Comparison of ENCODE assay signal across 1 cellular context in genomic region chr1:27141266-27142003, GRCh38.
TF ChIP-seq lines count a peak whose summit lies in the region.

No MANE protein-coding gene starts in this region.

TF ChIP-seq in HCT116, 20 proteins besides CTCF, POLR2A, EP300 and RAD21 (continued from another document):
- TF ChIP-seq ZBTB33 (IDR thresholded peaks at IDR 0.05; ENCODE audit: extremely low read depth, insufficient replicate concordance, low read length), result no peak
- no peak for TF ChIP-seq SIN3A (IDR thresholded peaks at IDR 0.05; ENCODE audit: low read depth)
- TF ChIP-seq JUND (IDR thresholded peaks at IDR 0.05), result no peak
- no peak for TF ChIP-seq EGR1 (IDR thresholded peaks at IDR 0.05; ENCODE audit: low read depth)
- no peak for TF ChIP-seq CBX3 (IDR thresholded peaks at IDR 0.05; ENCODE audit: low read depth)
- no peak for TF ChIP-seq CEBPB (IDR thresholded peaks at IDR 0.05; ENCODE audit: low read depth)
TF ChIP-seq in HCT116: peak in this region for 0.
